In the genomic region with DNA sequence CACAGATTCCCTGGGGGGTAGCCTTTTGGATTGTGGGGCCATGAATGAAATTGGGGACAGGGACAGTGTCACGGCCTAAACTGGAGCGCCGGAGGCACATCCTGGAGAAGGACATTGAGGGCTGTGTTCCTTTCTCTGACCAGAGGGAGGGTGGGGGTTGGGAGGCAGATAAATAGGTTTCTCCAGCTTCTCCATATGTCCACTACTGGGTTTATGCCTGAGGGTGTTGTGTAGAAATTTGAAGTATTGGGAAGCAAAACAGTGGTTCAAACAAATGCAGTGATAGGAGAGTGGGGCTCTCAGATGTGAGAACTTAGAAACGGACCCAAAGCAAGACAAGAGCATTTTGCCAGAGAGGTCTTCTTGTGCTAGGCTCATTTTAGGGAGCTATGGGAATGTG, we compare ENCODE assay signal across 25 cellular contexts. TPM values are rescaled to one million over a fixed set of nuclear protein-coding genes. Genes with fewer than 3 reads are reported as not detected.
DNase-seq lines count a peak whose midpoint lies in the region; ATAC-seq, FAIRE-seq and TF ChIP-seq lines count a peak whose summit lies in the region.
"Had no signal": no experiment of that assay in that cellular context is flagged by ENCODE, and none has a peak within 500 bp of the region (broad histone marks: within the 10 kb centered on the region; RNA-seq: fewer than 3 reads in every experiment).

No MANE protein-coding gene starts in this region.

- FAIRE-seq in H1 (lab: Jason Lieb, UNC), result no peak
- FAIRE-seq: GM12891, RCC 7860 had no signal

- H4K8ac ChIP-seq in H1 (ENCODE audit: extremely low read depth, insufficient read depth, low read length), result no peak overlapping the region

- H4K91ac ChIP-seq in H1 (replicated peaks; ENCODE audit: insufficient read length, low read length), result no peak overlapping the region

- DNase-seq in cardiac muscle cell (ENCODE audit: low read depth in 1 of 2, low spot score in 1 of 2), result no peak
- no peak for DNase-seq in left ventricle myocardium superior
- no peak for DNase-seq in H1 (ENCODE audit: low read depth in 1 of 2, low spot score in 2 of 2)
- no peak for DNase-seq in type B pancreatic cell (ENCODE audit: extremely low spot score, unreplicated experiment)
- DNase-seq in SIG-M5 treated with dmso at 0.1 percent for 504 hours (lab: John Stamatoyannopoulos, UW; ENCODE audit: unreplicated experiment), result no peak
- DNase-seq in activated T-cell treated with anti-CD3 and anti-CD28 coated beads for 4 hours, result no peak
- no peak for DNase-seq in activated gamma-delta T cell (lab: John Stamatoyannopoulos, UW)
- DNase-seq: CD4-positive, alpha-beta memory T cell; DND-41; H7; HFFc6; KG1; NCI-H1105; NCI-H146; NCI-H2029; NCI-H226; NCI-H510A treated with DMSO at 0.1 percent for 48 hours; NCI-H774 had no signal

- H3K36me3 Mint-ChIP-seq in type B pancreatic cell, result peaks cover 4% of the 10 kb centered on the region
- H3K36me3 Mint-ChIP-seq: CD4-positive, alpha-beta memory T cell had no signal

- TF ChIP-seq EP300 in H1 (IDR thresholded peaks at IDR 0.05; ENCODE audit: borderline replicate concordance in 1 of 2, low read depth in 2 of 2, low read length in 2 of 2), result no peak

- H2BK12ac ChIP-seq in H1 (ENCODE audit: low read depth, low read length), result no peak overlapping the region

- no peak overlapping the region for H2BK5ac ChIP-seq in H1 (ENCODE audit: low read depth, low read length)

- H2BK15ac ChIP-seq in H1 (ENCODE audit: low read length), result no peak overlapping the region

- H3K9me3 ChIP-seq in cardiac muscle cell (ENCODE audit: low read depth) (no peaks in the 10 kb centered on the region), H1 (ENCODE audit: insufficient read depth in 2 of 2, low read depth in 1 of 2, low read length in 1 of 2) (no peaks in the 10 kb centered on the region), mesodermal cell (ENCODE audit: control insufficient read depth, low read length) (no peaks in the 10 kb centered on the region)
- H3K9me3 ChIP-seq: BLaER1 treated with 17β-estradiol and CSF1 and Interleukin-3, amounts not matched to agents 10 nM and 100 nM; SJSA1 had no signal

- H3K18ac ChIP-seq in H1 (ENCODE audit: extremely low read depth, low read length), result peak overlapping the region; percentile 4; the same call in 1 of the 2 replicates

- peaks cover 69 to 79% of the 10 kb centered on the region in 2 experiments for H4K20me1 ChIP-seq in H1 (replicated peaks in 1 of 2; ENCODE audit: control insufficient read depth in 1 of 2, insufficient read depth in 2 of 2, low read length in 2 of 2)
- H4K20me1 ChIP-seq: BLaER1 treated with 17β-estradiol and CSF1 and Interleukin-3, amounts not matched to agents 10 nM and 100 nM had no signal

- peak overlapping the region; percentile 84 for H3K27ac ChIP-seq in cardiac muscle cell
- no peak overlapping the region for H3K27ac ChIP-seq in H1 (ENCODE audit: low read depth, low read length)
- peak overlapping the region; percentile 77 for H3K27ac ChIP-seq in mesodermal cell (ENCODE audit: low read depth, low read length, severe bottlenecking)
- H3K27ac ChIP-seq: 22Rv1; BLaER1 treated with 17β-estradiol and CSF1 and Interleukin-3, amounts not matched to agents 10 nM and 100 nM; SJSA1 had no signal

- intact Hi-C loops in left ventricle myocardium superior (cut with micrococcal nuclease), result no loop called here

- 0 out of 2 replicates have a peak, but pooled peaks cover 2% of the 10 kb centered on the region for H3K23me2 ChIP-seq in H1 (ENCODE audit: low read depth, low read length)

- peaks cover 67% of the 10 kb centered on the region for H3K4me1 Mint-ChIP-seq in type B pancreatic cell (ENCODE audit: unreplicated experiment)
- H3K4me1 Mint-ChIP-seq: CD4-positive, alpha-beta memory T cell had no signal

- H3K4me3 ChIP-seq in cardiac muscle cell (no peak overlapping the region), H1 (ENCODE audit: extremely low read depth in 1 of 4, insufficient read depth in 2 of 4, low read depth in 3 of 4, low read length in 4 of 4) (no peak overlapping the region), mesodermal cell (ENCODE audit: extremely low read depth, insufficient read depth, low read length, poor library complexity, severe bottlenecking) (no peak overlapping the region)
- H3K4me3 ChIP-seq: BLaER1 treated with 17β-estradiol and CSF1 and Interleukin-3, amounts not matched to agents 10 nM and 100 nM; SJSA1 had no signal

- H3K9ac ChIP-seq in H1 (replicated peaks in 1 of 4; ENCODE audit: extremely low read depth in 1 of 4, low read depth in 3 of 4, low read length in 3 of 4), result no peak overlapping the region; a peak in 1 of 7 replicates
- H3K9ac ChIP-seq: BLaER1 treated with 17β-estradiol and CSF1 and Interleukin-3, amounts not matched to agents 10 nM and 100 nM had no signal

- no peak overlapping the region for H3K23ac ChIP-seq in H1 (ENCODE audit: insufficient read length)

- peaks cover 3% of the 10 kb centered on the region for H3K79me1 ChIP-seq in H1 (ENCODE audit: low read depth, low read length)

- no peaks in the 10 kb centered on the region for H3K27me3 Mint-ChIP-seq in type B pancreatic cell

- TF ChIP-seq POLR2A in H1 (IDR thresholded peaks at IDR 0.05; ENCODE audit: control extremely low read depth in 1 of 2, low read depth in 2 of 2, low read length in 2 of 2), result no peak

- peak overlapping the region; percentile 16 to 81; a peak in 2 of 4 replicates for H3K4me2 ChIP-seq in H1 (ENCODE audit: insufficient read depth in 1 of 2, low read depth in 2 of 2, low read length in 2 of 2)
- H3K4me2 ChIP-seq: BLaER1 treated with 17β-estradiol and CSF1 and Interleukin-3, amounts not matched to agents 10 nM and 100 nM had no signal

- H3K4me3 Mint-ChIP-seq in type B pancreatic cell, result peak overlapping the region; percentile 45
- H3K4me3 Mint-ChIP-seq: CD4-positive, alpha-beta memory T cell; HFFc6 had no signal

- no peak overlapping the region for H2BK20ac ChIP-seq in H1 (ENCODE audit: low read length)

- no peak for TF ChIP-seq CTCF in cardiac muscle cell (IDR thresholded peaks at IDR 0.05; ENCODE audit: low read depth, low read length)
- no peak for TF ChIP-seq CTCF in H1 (IDR thresholded peaks at IDR 0.05; ENCODE audit: control extremely low read depth in 1 of 3, insufficient read depth in 1 of 3, low read depth in 1 of 3, low read length in 3 of 3)
- no peak for TF ChIP-seq CTCF in type B pancreatic cell (conservative IDR thresholded peaks at IDR 0.05)

- H4K5ac ChIP-seq in H1 (ENCODE audit: insufficient read length, low read depth, low read length), result no peak overlapping the region

- ATAC-seq in left ventricle myocardium superior, result no peak

- H3K56ac ChIP-seq in H1 (replicated peaks; ENCODE audit: insufficient read length, low read depth, low read length), result no peak overlapping the region

- H3K27me3 ChIP-seq in cardiac muscle cell (no peaks in the 10 kb centered on the region), H1 (replicated peaks in 1 of 4; ENCODE audit: control insufficient read depth in 3 of 4, extremely low read depth in 1 of 4, insufficient read depth in 3 of 4, low read length in 3 of 4) (no peaks in the 10 kb centered on the region)
- H3K27me3 ChIP-seq: BLaER1 treated with 17β-estradiol and CSF1 and Interleukin-3, amounts not matched to agents 10 nM and 100 nM; SJSA1 had no signal

- H2AFZ ChIP-seq in H1 (ENCODE audit: low read length), result no peak overlapping the region

- CTCF ChIA-PET in H1 (lab: Charles Lee; ENCODE audit: partially characterized antibody), result interaction anchor here (0.7 to 1.6 kb wide), 7 partner anchors 9 to 52 kb away, joined by 3 to 10 read pairs (median 3); no protein-coding TSS in a partner anchor

- H3K36me3 ChIP-seq in cardiac muscle cell (no peaks in the 10 kb centered on the region), H1 (ENCODE audit: control insufficient read depth in 2 of 4, insufficient read depth in 4 of 4, low read length in 3 of 4) (peaks cover 0 to 24% (median 2%) of the 10 kb centered on the region in 4 experiments; a peak in 4 of 8 replicates), mesodermal cell (ENCODE audit: control insufficient read depth, insufficient read depth, low read length) (peaks cover 23% of the 10 kb centered on the region)
- H3K36me3 ChIP-seq: BLaER1 treated with 17β-estradiol and CSF1 and Interleukin-3, amounts not matched to agents 10 nM and 100 nM; SJSA1 had no signal

- peaks cover 89 to 99% of the 10 kb centered on the region in 2 experiments for H3K79me2 ChIP-seq in H1 (ENCODE audit: control insufficient read depth in 1 of 2, insufficient read depth in 2 of 2, low read length in 2 of 2)

- peak overlapping the region; percentile 52 for H3K27ac Mint-ChIP-seq in type B pancreatic cell
- H3K27ac Mint-ChIP-seq: HFFc6 had no signal

- no peaks in the 10 kb centered on the region for H3K9me3 Mint-ChIP-seq in type B pancreatic cell
- H3K9me3 Mint-ChIP-seq: CD4-positive, alpha-beta memory T cell; HFFc6 had no signal

- POLR2A ChIA-PET in H1 (lab: Charles Lee; ENCODE audit: partially characterized antibody), result interaction anchor here (1.0 to 7.0 kb wide), 9 partner anchors 11 to 36 kb away, joined by 3 to 91 read pairs (median 9); no protein-coding TSS in a partner anchor

- TF ChIP-seq RAD21 in H1 (IDR thresholded peaks at IDR 0.05 in 1 of 2, conservative IDR thresholded peaks at IDR 0.05 in 1 of 2; ENCODE audit: low read depth in 2 of 2, low read length in 2 of 2), result no peak

- H3K4me1 ChIP-seq in cardiac muscle cell (ENCODE audit: low read depth) (peaks cover 63% of the 10 kb centered on the region), H1 (replicated peaks in 1 of 4; ENCODE audit: control insufficient read depth in 3 of 4, insufficient read depth in 4 of 4, low read length in 3 of 4) (peaks cover 42 to 70% (median 56%) of the 10 kb centered on the region in 4 experiments), mesodermal cell (ENCODE audit: control insufficient read depth, insufficient read depth, low read length, poor library complexity, severe bottlenecking) (peaks cover 88% of the 10 kb centered on the region)
- H3K4me1 ChIP-seq: SJSA1 had no signal

- no peak overlapping the region for H3K4ac ChIP-seq in H1 (replicated peaks; ENCODE audit: insufficient read length, low read depth, low read length)

- no peak overlapping the region for H3K14ac ChIP-seq in H1 (ENCODE audit: insufficient read length)

- no peak overlapping the region for H2BK120ac ChIP-seq in H1 (replicated peaks; ENCODE audit: low read depth, low read length)

- no peak overlapping the region for H2AK5ac ChIP-seq in H1 (ENCODE audit: low read depth, low read length)

- 79% methylated on average over 4 of the region's 4 CpGs; no CpG with 5 or more reads in 1 of the 2 experiments for WGBS in H1 (ENCODE audit: extremely low coverage in 1 of 2, insufficient coverage in 1 of 2, insufficient read length in 1 of 2, insufficient replicate concordance in 2 of 2, low coverage in 1 of 2, low lambda C conversion rate in 2 of 2, missing lambda C conversion rate in 1 of 2), 2 experiments
- 62 to 86% methylated on average over 2 to 4 of the region's 4 CpGs for WGBS in mesodermal cell (ENCODE audit: insufficient coverage in 2 of 2), 2 experiments

RNA-seq across cellular contexts. Expression of gene TRIM71, which starts 34.3 kb away (rescaled TPM):
- total RNA-seq in cardiac muscle cell, result 13.9 and 21.8 TPM in 2 replicates
- polyA plus RNA-seq in cardiac muscle cell, result 3.3 and 6.8 TPM in 2 replicates
- not detected for total RNA-seq in left ventricle myocardium superior
- total RNA-seq in H1 (2021; fragmentation: NEBNext Ultra II Directional; extraction: Animal tissue kit (Norgen Biotek cat#: 25700)), result 293 and 296 TPM in 2 replicates
- 53.7 and 69.5 TPM in 2 replicates for polyA plus RNA-seq in H1 (2011; rRNA removed)
- polyA plus RNA-seq in H1 (2011; cell fraction: cytosol; rRNA removed), result 68.9 TPM
- polyA plus RNA-seq in H1 (2011; cell fraction: nucleus; rRNA removed), result 102 TPM
- 85.2 to 149 TPM (median 103 TPM) in 4 replicates for polyA plus RNA-seq in H1 (2012, experiment 1 of 2)
- 12.6 TPM for polyA plus RNA-seq in H1 (2012, experiment 2 of 2)
- polyA plus RNA-seq in H1 (2013, experiment 1 of 2), result 97.8 TPM
- polyA plus RNA-seq in H1 (2013, experiment 2 of 2), result 89.4 TPM
- 269 and 275 TPM in 2 replicates for polyA minus RNA-seq in H1 (2011; rRNA and poly(A)+ RNA removed)
- 280 TPM for polyA minus RNA-seq in H1 (2011; cell fraction: cytosol; rRNA and poly(A)+ RNA removed)
- polyA minus RNA-seq in H1 (2011; cell fraction: nucleus; rRNA and poly(A)+ RNA removed), result 319 TPM
- polyA plus RNA-seq in mesodermal cell (2013, experiment 1 of 2), result 20.3 TPM
- 18.1 TPM for polyA plus RNA-seq in mesodermal cell (2013, experiment 2 of 2)
- 11.2 and 26.5 TPM in 2 replicates for total RNA-seq in type B pancreatic cell (ENCODE audit: low replicate concordance)
- total RNA-seq: CD4-positive, alpha-beta memory T cell; HFFc6; OCI-LY7 had no signal
- polyA plus RNA-seq: CD4-positive, alpha-beta memory T cell had no signal

Comparison
In these comparisons a context has a peak if more than half of its experiments do, and no peak if none do; other contexts are left out.
1. RNA of gene TRIM71, which starts 34.3 kb away (total RNA-seq): 293 to 296 TPM in H1, 11.2 to 26.5 TPM in type B pancreatic cell and 13.9 to 21.8 TPM in cardiac muscle cell; not detected in left ventricle myocardium superior (single experiment); every median in the first group is over 10 times any median in the second.